9 cellular contexts compared by ENCODE assay signal in the genomic region with DNA sequence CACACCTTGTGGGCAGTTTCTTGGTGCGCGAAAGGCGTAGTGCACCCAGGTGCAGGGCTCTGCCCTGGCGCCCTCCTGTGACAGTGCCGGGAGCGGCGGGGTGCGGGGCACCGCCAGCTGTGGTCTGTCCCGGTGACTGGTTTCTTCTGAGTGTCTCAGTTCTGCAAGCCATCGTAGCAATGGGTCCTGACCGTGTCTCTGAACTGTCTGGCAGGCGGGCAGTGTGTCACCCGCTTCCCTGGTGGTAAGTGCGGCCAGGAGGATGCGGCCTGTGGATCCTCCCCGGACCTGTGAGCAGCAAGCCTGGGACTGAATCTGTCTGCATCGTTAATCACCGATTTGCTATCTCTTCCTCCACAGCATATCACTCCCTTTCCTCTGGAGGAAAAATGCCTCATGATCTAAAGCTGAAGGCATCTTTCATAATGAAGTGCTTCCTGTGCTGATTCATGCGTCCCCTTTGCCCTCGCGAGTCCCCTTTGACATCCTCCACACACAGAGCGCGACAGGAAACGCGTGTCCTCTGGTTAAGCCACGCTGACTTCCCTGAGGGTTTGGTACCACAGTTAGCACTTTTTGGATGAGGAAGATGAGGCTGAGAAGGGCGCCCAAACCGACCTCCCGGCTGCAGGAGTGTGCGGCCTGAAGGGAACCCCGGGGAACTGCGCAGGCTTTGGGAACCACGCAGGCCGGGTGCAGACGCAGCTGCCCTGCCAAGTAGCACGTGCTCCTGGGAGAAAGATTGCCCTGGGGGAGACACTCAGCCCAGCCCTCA.
DNase-seq lines count a peak whose midpoint lies in the region; ATAC-seq and TF ChIP-seq lines count a peak whose summit lies in the region.
"Had no signal": no experiment of that assay in that cellular context is flagged by ENCODE, and none has a peak within 500 bp of the region (broad histone marks: within the 10 kb centered on the region; RNA-seq: fewer than 3 reads in every experiment).

No MANE protein-coding gene starts in this region.

- whole genome bisulfite sequencing in suprapubic skin: 74% methylated on average over 24 of the region's 37 CpGs
- 49 to 51% methylated on average over 34 to 37 of the region's 37 CpGs for WGBS in tibial nerve, 2 donors

- H3K27ac ChIP-seq in suprapubic skin: no peak overlapping the region
- H3K27ac ChIP-seq in tibial nerve: no peak overlapping the region

- no peaks in the 10 kb centered on the region for H3K36me3 ChIP-seq in suprapubic skin
- no peaks in the 10 kb centered on the region for H3K36me3 ChIP-seq in tibial nerve

- peak; percentile 18 for DNase-seq in stimulated activated CD4-positive, alpha-beta T cell treated with anti-CD3 and anti-CD28 coated beads, Interleukin-15, amount 100 ng/mL, for 24 hours
- no peak for DNase-seq in stimulated activated CD4-positive, alpha-beta T cell treated with anti-CD3 and anti-CD28 coated beads, Interleukin-2, amount 100 ng/mL, for 48 hours
- DNase-seq in MV-4-11 (lab: John Stamatoyannopoulos, UW): peak; percentile 95
- DNase-seq in fibroblast of the conjunctiva (ENCODE audit: low read depth): peak; percentile 31
- DNase-seq in suprapubic skin (ENCODE audit: low spot score in 2 of 2): no peak
- no peak for DNase-seq in NCI-H82 (lab: John Stamatoyannopoulos, UW)
- DNase-seq in tibial nerve (ENCODE audit: low spot score in 2 of 2): no peak
- DNase-seq: NCI-H2171 treated with DMSO at 0.1 percent for 48 hours had no signal

- H3K4me1 ChIP-seq in suprapubic skin (peaks cover 37% of the 10 kb centered on the region), tibial nerve (peaks cover 0 to 31% (median 21%) of the 10 kb centered on the region in 4 donors)

- H3K4me3 ChIP-seq in suprapubic skin (no peak overlapping the region), tibial nerve (no peak overlapping the region)

- H3K9me3 ChIP-seq in suprapubic skin: no peaks in the 10 kb centered on the region
- H3K9me3 ChIP-seq in tibial nerve: peaks cover 0 to 6% (median 0%) of the 10 kb centered on the region in 4 donors

- no peak for TF ChIP-seq POLR2A in suprapubic skin (IDR thresholded peaks at IDR 0.05)
- TF ChIP-seq POLR2A in tibial nerve (IDR thresholded peaks at IDR 0.05): no peak

- ATAC-seq in GM19328 (IDR thresholded peaks at IDR 0.05; ENCODE audit: unreplicated experiment): no peak

- no peak for TF ChIP-seq CTCF in suprapubic skin (IDR thresholded peaks at IDR 0.05)
- TF ChIP-seq CTCF in tibial nerve (IDR thresholded peaks at IDR 0.05): no peak

- no peaks in the 10 kb centered on the region for H3K27me3 ChIP-seq in suprapubic skin
- no peaks in the 10 kb centered on the region for H3K27me3 ChIP-seq in tibial nerve

- no peak for TF ChIP-seq EP300 in suprapubic skin (IDR thresholded peaks at IDR 0.05)
- TF ChIP-seq EP300 in tibial nerve (IDR thresholded peaks at IDR 0.05): no peak

Comparison
In these comparisons a context has a peak if more than half of its experiments do, and no peak if none do; other contexts are left out.
1. DNase-seq: peak in stimulated activated CD4-positive, alpha-beta T cell treated with anti-CD3 and anti-CD28 coated beads, Interleukin-15, amount 100 ng/mL, for 24 hours (single experiment), MV-4-11 (single experiment) and fibroblast of the conjunctiva (single experiment); none in stimulated activated CD4-positive, alpha-beta T cell treated with anti-CD3 and anti-CD28 coated beads, Interleukin-2, amount 100 ng/mL, for 48 hours (0 of 2), suprapubic skin (0 of 2), NCI-H82 (single experiment) and tibial nerve (0 of 2).